ENCODE assay signal across 15 cellular contexts in genomic region chr11:118226781-118227180, GRCh38. TPM values are rescaled to one million over a fixed set of nuclear protein-coding genes. Genes with fewer than 3 reads are reported as not detected.
A peak's percentile ranks its signal among the peaks of the same experiment; 100 is the strongest.
DNase-seq lines count a peak whose midpoint lies in the region; ATAC-seq lines count a peak whose summit lies in the region.
"Had no signal": no experiment of that assay in that cellular context is flagged by ENCODE, and none has a peak within 500 bp of the region (broad histone marks: within the 10 kb centered on the region; RNA-seq: fewer than 3 reads in every experiment).

No MANE protein-coding gene starts in this region.

- peak overlapping the region; percentile 53 for H3K4me3 Mint-ChIP-seq in activated CD4-positive, alpha-beta T cell treated with anti-CD3 and anti-CD28 coated beads, Interleukin-2, amount 10 ng/mL, durations not matched to agents 24 days and 14 days
- H3K4me3 Mint-ChIP-seq in T-helper 1 cell treated with Interleukin-12 subunit alpha and Interleukin-12 subunit beta and Interleukin-4 antibody, amounts not matched to agents 30 μg/mL and 1 μg/mL, for 36 hours: peak overlapping the region; percentile 61
- peak overlapping the region; percentile 54 for H3K4me3 Mint-ChIP-seq in stimulated activated naive CD8-positive, alpha-beta T cell treated with anti-CD3 and anti-CD28 coated beads, Interleukin-15, Interleukin-2, amounts not matched to agents 100 ng/mL and 50 ng/mL, for 24 hours

- H3K27me3 ChIP-seq in effector memory CD4-positive, alpha-beta T cell (replicated peaks; ENCODE audit: control insufficient read depth, insufficient read depth, low read length, poor library complexity, severe bottlenecking): no peaks in the 10 kb centered on the region
- peaks cover 0 to 2% of the 10 kb centered on the region in 2 donors for H3K27me3 ChIP-seq in aorta (ENCODE audit: control insufficient read depth in 1 of 2, insufficient read depth in 2 of 2, low read length in 1 of 2)
- H3K27me3 ChIP-seq: ascending aorta had no signal

- peaks cover 6% of the 10 kb centered on the region for H3K9me3 Mint-ChIP-seq in activated CD4-positive, alpha-beta T cell treated with anti-CD3 and anti-CD28 coated beads, Interleukin-2, amount 10 ng/mL, durations not matched to agents 24 days and 14 days
- H3K9me3 Mint-ChIP-seq in T-helper 1 cell treated with Interleukin-12 subunit alpha and Interleukin-12 subunit beta and Interleukin-4 antibody, amounts not matched to agents 30 μg/mL and 1 μg/mL, for 36 hours: no peaks in the 10 kb centered on the region
- H3K9me3 Mint-ChIP-seq in stimulated activated naive CD8-positive, alpha-beta T cell treated with anti-CD3 and anti-CD28 coated beads, Interleukin-15, Interleukin-2, amounts not matched to agents 100 ng/mL and 50 ng/mL, for 24 hours: peaks cover 5% of the 10 kb centered on the region

- 59 to 60% methylated on average over 2 of the region's 2 CpGs for WGBS in aorta, 2 donors

- no peak overlapping the region for H3K27ac Mint-ChIP-seq in activated CD4-positive, alpha-beta T cell treated with anti-CD3 and anti-CD28 coated beads, Interleukin-2, amount 10 ng/mL, durations not matched to agents 24 days and 14 days
- peak overlapping the region; percentile 93 for H3K27ac Mint-ChIP-seq in T-helper 1 cell treated with Interleukin-12 subunit alpha and Interleukin-12 subunit beta and Interleukin-4 antibody, amounts not matched to agents 30 μg/mL and 1 μg/mL, for 36 hours
- no peak overlapping the region for H3K27ac Mint-ChIP-seq in stimulated activated naive CD8-positive, alpha-beta T cell treated with anti-CD3 and anti-CD28 coated beads, Interleukin-15, Interleukin-2, amounts not matched to agents 100 ng/mL and 50 ng/mL, for 24 hours

- DNase-seq in activated CD4-positive, alpha-beta T cell treated with anti-CD3 and anti-CD28 coated beads, Interleukin-2, amount 10 ng/mL, durations not matched to agents 24 days and 14 days: peak; percentile 73
- DNase-seq in activated CD4-positive, alpha-beta T cell treated with anti-CD3 and anti-CD28 coated beads for 48 hours: no peak
- DNase-seq in effector memory CD4-positive, alpha-beta T cell: no peak
- DNase-seq in A172 (ENCODE audit: low spot score) (no peak), aorta (no peak), HCEC 1CT (no peak)
- DNase-seq: activated CD4-positive, alpha-beta T cell treated with anti-CD3 and anti-CD28 coated beads, Interleukin-2, amount 50 U/mL, for 48 hours; NCI-H187 treated with DMSO at 0.1 percent for 48 hours; NCI-H510A treated with DMSO at 0.1 percent for 48 hours had no signal

- peaks cover 63% of the 10 kb centered on the region for H3K4me1 Mint-ChIP-seq in activated CD4-positive, alpha-beta T cell treated with anti-CD3 and anti-CD28 coated beads, Interleukin-2, amount 10 ng/mL, durations not matched to agents 24 days and 14 days
- H3K4me1 Mint-ChIP-seq in T-helper 1 cell treated with Interleukin-12 subunit alpha and Interleukin-12 subunit beta and Interleukin-4 antibody, amounts not matched to agents 30 μg/mL and 1 μg/mL, for 36 hours (ENCODE audit: low read depth): peaks cover 66% of the 10 kb centered on the region
- H3K4me1 Mint-ChIP-seq in stimulated activated naive CD8-positive, alpha-beta T cell treated with anti-CD3 and anti-CD28 coated beads, Interleukin-15, Interleukin-2, amounts not matched to agents 100 ng/mL and 50 ng/mL, for 24 hours (ENCODE audit: low read depth): peaks cover 22% of the 10 kb centered on the region

- ATAC-seq in aorta (ENCODE audit: low FRiP score): no peak

- peaks cover 70% of the 10 kb centered on the region for H3K36me3 Mint-ChIP-seq in activated CD4-positive, alpha-beta T cell treated with anti-CD3 and anti-CD28 coated beads, Interleukin-2, amount 10 ng/mL, durations not matched to agents 24 days and 14 days (ENCODE audit: low read depth)
- H3K36me3 Mint-ChIP-seq in T-helper 1 cell treated with Interleukin-12 subunit alpha and Interleukin-12 subunit beta and Interleukin-4 antibody, amounts not matched to agents 30 μg/mL and 1 μg/mL, for 36 hours (ENCODE audit: low read depth): peaks cover 34% of the 10 kb centered on the region
- peaks cover 67% of the 10 kb centered on the region for H3K36me3 Mint-ChIP-seq in stimulated activated naive CD8-positive, alpha-beta T cell treated with anti-CD3 and anti-CD28 coated beads, Interleukin-15, Interleukin-2, amounts not matched to agents 100 ng/mL and 50 ng/mL, for 24 hours (ENCODE audit: low read depth)

- no peak overlapping the region for H3K4me3 ChIP-seq in effector memory CD4-positive, alpha-beta T cell (ENCODE audit: insufficient read depth, low read depth, low read length, poor library complexity, severe bottlenecking)
- H3K4me3 ChIP-seq in aorta (ENCODE audit: low read length in 2 of 2): no peak overlapping the region
- H3K4me3 ChIP-seq: ascending aorta, lung had no signal

- H3K36me3 ChIP-seq in effector memory CD4-positive, alpha-beta T cell (ENCODE audit: control insufficient read depth, insufficient read depth, low read length): peaks cover 4% of the 10 kb centered on the region
- no peaks in the 10 kb centered on the region for H3K36me3 ChIP-seq in aorta (ENCODE audit: control insufficient read depth in 1 of 2, insufficient read depth in 2 of 2, low read length in 1 of 2)
- H3K36me3 ChIP-seq: ascending aorta had no signal

- H3K9me3 ChIP-seq in effector memory CD4-positive, alpha-beta T cell (ENCODE audit: control insufficient read depth, low read length): no peaks in the 10 kb centered on the region
- H3K9me3 ChIP-seq in aorta (ENCODE audit: control insufficient read depth, low read length): no peaks in the 10 kb centered on the region
- H3K9me3 ChIP-seq: ascending aorta had no signal

- H3K4me1 ChIP-seq in effector memory CD4-positive, alpha-beta T cell (ENCODE audit: control insufficient read depth, insufficient read depth, low read length, poor library complexity, severe bottlenecking): peaks cover 52% of the 10 kb centered on the region
- no peaks in the 10 kb centered on the region for H3K4me1 ChIP-seq in aorta (ENCODE audit: control insufficient read depth in 1 of 2, insufficient read depth in 2 of 2, low read length in 2 of 2)
- H3K4me1 ChIP-seq: ascending aorta had no signal

- peak overlapping the region; percentile 65 for H3K27ac ChIP-seq in effector memory CD4-positive, alpha-beta T cell (ENCODE audit: insufficient read depth, low read length, poor library complexity, severe bottlenecking)
- no peak overlapping the region for H3K27ac ChIP-seq in aorta (ENCODE audit: low read depth in 1 of 2, low read length in 2 of 2)
- H3K27ac ChIP-seq: ascending aorta had no signal

- intact Hi-C loops in activated CD4-positive, alpha-beta T cell treated with anti-CD3 and anti-CD28 coated beads, Interleukin-2, amount 10 ng/mL, durations not matched to agents 24 days and 14 days (cut with micrococcal nuclease): no loop called here
- intact Hi-C loops in aorta (cut with DNase I): no loop called here

- no peaks in the 10 kb centered on the region for H3K27me3 Mint-ChIP-seq in activated CD4-positive, alpha-beta T cell treated with anti-CD3 and anti-CD28 coated beads, Interleukin-2, amount 10 ng/mL, durations not matched to agents 24 days and 14 days
- no peaks in the 10 kb centered on the region for H3K27me3 Mint-ChIP-seq in T-helper 1 cell treated with Interleukin-12 subunit alpha and Interleukin-12 subunit beta and Interleukin-4 antibody, amounts not matched to agents 30 μg/mL and 1 μg/mL, for 36 hours (ENCODE audit: low read depth)
- no peaks in the 10 kb centered on the region for H3K27me3 Mint-ChIP-seq in stimulated activated naive CD8-positive, alpha-beta T cell treated with anti-CD3 and anti-CD28 coated beads, Interleukin-15, Interleukin-2, amounts not matched to agents 100 ng/mL and 50 ng/mL, for 24 hours

RNA-seq across cellular contexts. Expression of gene JAML, which starts 2.0 kb away (rescaled TPM):
- total RNA-seq in activated CD4-positive, alpha-beta T cell treated with anti-CD3 and anti-CD28 coated beads, Interleukin-2, amount 10 ng/mL, durations not matched to agents 24 days and 14 days: 303 and 318 TPM in 2 replicates
- not detected in 2 replicates for total RNA-seq in A172 (2014; rRNA removed; shearing (Covaris generic))
- total RNA-seq in aorta: 10 to 100 TPM in 1 of 2 donors, 1 to 10 TPM in 1; 8.0 to 29.5 TPM
- polyA plus RNA-seq in aorta: 1 to 10 TPM; 1.8 to 4.0 TPM
- total RNA-seq: A673, ascending aorta, fibroblast of lung had no signal
- polyA plus RNA-seq: fibroblast of lung had no signal

RNA-seq across cellular contexts. Expression of gene MPZL3, which starts 25.4 kb away (rescaled TPM):
- 64.6 and 65.4 TPM in 2 replicates for total RNA-seq in activated CD4-positive, alpha-beta T cell treated with anti-CD3 and anti-CD28 coated beads, Interleukin-2, amount 10 ng/mL, durations not matched to agents 24 days and 14 days
- total RNA-seq in A172 (2014; rRNA removed; shearing (Covaris generic)): 1.8 and 2.0 TPM in 2 replicates
- 1 to 10 TPM; 1.6 to 2.7 TPM for total RNA-seq in aorta
- polyA plus RNA-seq in aorta: under 1 TPM; 0.33 to 0.38 TPM

RNA-seq across cellular contexts. Expression of gene MPZL2, which starts 37.3 kb away (rescaled TPM):
- 18.5 and 19.3 TPM in 2 replicates for total RNA-seq in activated CD4-positive, alpha-beta T cell treated with anti-CD3 and anti-CD28 coated beads, Interleukin-2, amount 10 ng/mL, durations not matched to agents 24 days and 14 days
- not detected in 2 replicates for total RNA-seq in A172 (2014; rRNA removed; shearing (Covaris generic))
- total RNA-seq in aorta: 10 to 100 TPM; 52.7 to 63.2 TPM
- 10 to 100 TPM in 1 of 2 donors, 1 to 10 TPM in 1; 3.8 to 13.3 TPM for polyA plus RNA-seq in aorta
- total RNA-seq: A673, fibroblast of lung had no signal
- polyA plus RNA-seq: fibroblast of lung had no signal

RNA-seq across cellular contexts. Expression of gene SCN2B, which starts 50.3 kb away (rescaled TPM):
- total RNA-seq in activated CD4-positive, alpha-beta T cell treated with anti-CD3 and anti-CD28 coated beads, Interleukin-2, amount 10 ng/mL, durations not matched to agents 24 days and 14 days: 0.02 and 0.05 TPM in 2 replicates
- not detected in 2 replicates for total RNA-seq in A172 (2014; rRNA removed; shearing (Covaris generic))
- total RNA-seq in aorta: under 1 TPM in 1 of 2 donors, not detected in 1; 0.78 TPM
- polyA plus RNA-seq in aorta: not detected
- total RNA-seq: A673 had no signal

Comparison
In these comparisons a context has a peak if more than half of its experiments do, and no peak if none do; other contexts are left out.
1. RNA of gene MPZL3, which starts 25.4 kb away (total RNA-seq): 64.6 to 65.4 TPM in activated CD4-positive, alpha-beta T cell treated with anti-CD3 and anti-CD28 coated beads, Interleukin-2, amount 10 ng/mL, durations not matched to agents 24 days and 14 days; 1.6 to 2.7 TPM in aorta and 1.8 to 2.0 TPM in A172; every median in the first group is over 10 times any median in the second.
2. RNA of gene MPZL2, which starts 37.3 kb away (total RNA-seq): 52.7 to 63.2 TPM in aorta and 18.5 to 19.3 TPM in activated CD4-positive, alpha-beta T cell treated with anti-CD3 and anti-CD28 coated beads, Interleukin-2, amount 10 ng/mL, durations not matched to agents 24 days and 14 days; not detected in A172; every median in the first group is over 10 times any median in the second.
3. Peak in every context shown above with its lines, with median percentiles within 50 percentile points of each other: H3K4me3 Mint-ChIP-seq.